In genomic region chr9:37994639-37995347, GRCh38 we compare ENCODE assay signal across 1 cellular context.
TF ChIP-seq lines count a peak whose summit lies in the region.

No MANE protein-coding gene starts in this region.

TF ChIP-seq in GM23338, 12 proteins besides CTCF, POLR2A, EP300 and RAD21 (continued from another document):
- TF ChIP-seq REST (IDR thresholded peaks at IDR 0.05; ENCODE audit: unreplicated experiment) (no peak), ZNF114 (CRISPR knock-in tag; IDR thresholded peaks at IDR 0.05) (no peak), ZNF331 (CRISPR knock-in tag; IDR thresholded peaks at IDR 0.05; ENCODE audit: low read depth) (no peak), JUNB (IDR thresholded peaks at IDR 0.05; ENCODE audit: unreplicated experiment) (no peak), NANOG (IDR thresholded peaks at IDR 0.05; ENCODE audit: borderline replicate concordance) (no peak), CREB1 (CRISPR knock-in tag; IDR thresholded peaks at IDR 0.05; ENCODE audit: low read depth) (no peak), ETS1 (IDR thresholded peaks at IDR 0.05) (no peak)
